Comparison of ENCODE assay signal across 1 cellular context in the genomic region with DNA sequence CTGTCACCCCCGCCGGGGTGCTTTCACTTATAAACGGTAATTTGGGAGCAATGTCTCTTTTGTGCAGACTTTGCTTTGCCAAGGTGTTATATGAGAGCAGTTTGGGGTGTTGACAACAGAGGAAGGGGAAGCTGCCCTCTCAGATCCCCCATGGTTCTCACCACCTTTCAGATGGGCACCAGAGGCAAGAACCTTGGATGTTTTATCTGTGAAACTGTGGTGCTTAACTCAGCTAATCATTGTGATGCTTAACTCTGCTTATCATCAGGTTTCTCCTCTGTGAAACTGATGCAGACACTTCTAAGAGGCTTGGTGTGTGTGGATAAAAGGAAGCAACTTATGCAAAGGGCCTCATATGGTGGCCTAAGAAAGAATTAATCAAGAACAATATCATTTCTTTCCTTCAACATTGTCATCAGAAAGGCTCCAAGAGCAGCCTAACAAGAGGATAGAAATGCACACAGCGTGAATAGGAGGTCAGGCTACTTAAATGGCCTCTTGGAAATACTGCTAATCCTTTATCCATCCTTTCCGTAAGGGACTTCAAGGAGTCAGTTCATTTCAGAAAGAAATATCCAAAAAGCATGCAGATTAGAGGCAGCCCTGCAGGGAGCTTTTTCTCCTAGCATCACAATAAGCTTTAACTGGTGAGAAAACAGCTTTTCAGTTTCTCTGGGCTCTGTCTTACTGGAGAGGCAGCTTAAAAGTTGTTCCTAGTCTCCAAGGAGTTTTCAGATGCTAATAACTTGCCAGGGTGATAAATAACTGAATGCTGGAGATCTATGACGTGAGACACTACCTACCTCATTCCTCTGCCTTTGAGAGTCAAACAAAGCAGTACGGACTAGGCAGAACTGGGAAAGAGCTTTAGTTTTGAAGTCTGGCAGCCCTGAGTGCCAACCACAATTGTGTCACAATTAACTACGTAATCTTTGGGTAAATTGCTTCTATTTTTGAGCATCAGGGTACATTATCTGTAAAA.
TF ChIP-seq lines count a peak whose summit lies in the region.

No MANE protein-coding gene starts in this region.

TF ChIP-seq in GM12878, 131 proteins besides CTCF, POLR2A, EP300 and RAD21:
- TF ChIP-seq NFYA (IDR thresholded peaks at IDR 0.05; ENCODE audit: borderline replicate concordance, low read depth, low read length): no peak
- TF ChIP-seq NBN (IDR thresholded peaks at IDR 0.05): no peak
- TF ChIP-seq RUNX3 (IDR thresholded peaks at IDR 0.05; ENCODE audit: low read length): peak; percentile 6; the same call in 1 of the 2 replicates
